ENCODE assay signal across 8 cellular contexts in genomic region chr13:92175330-92175729, GRCh38.
DNase-seq lines count a peak whose midpoint lies in the region; ATAC-seq lines count a peak whose summit lies in the region.

No MANE protein-coding gene starts in this region.

- H3K4me3 Mint-ChIP-seq in activated CD4-positive, alpha-beta T cell treated with anti-CD3 and anti-CD28 coated beads for 36 hours, result no peak overlapping the region

- POLR2A ChIA-PET in activated CD4-positive, alpha-beta T cell treated with anti-CD3 and anti-CD28 coated beads for 36 hours (lab: Charles Lee), result no interaction called here

- H3K27me3 Mint-ChIP-seq in activated CD4-positive, alpha-beta T cell treated with anti-CD3 and anti-CD28 coated beads for 36 hours, result no peaks in the 10 kb centered on the region

- no peak overlapping the region for H3K27ac Mint-ChIP-seq in activated CD4-positive, alpha-beta T cell treated with anti-CD3 and anti-CD28 coated beads for 36 hours
- no peak overlapping the region for H3K27ac Mint-ChIP-seq in activated naive CD4-positive, alpha-beta T cell treated with anti-CD3 and anti-CD28 coated beads, Interleukin-2, amount 50 U/mL, for 72 hours

- H3K4me1 Mint-ChIP-seq in activated CD4-positive, alpha-beta T cell treated with anti-CD3 and anti-CD28 coated beads for 36 hours, result no peaks in the 10 kb centered on the region

- DNase-seq in activated CD4-positive, alpha-beta T cell treated with anti-CD3 and anti-CD28 coated beads for 36 hours, result peak; percentile 12
- no peak for DNase-seq in activated CD4-positive, alpha-beta T cell treated with anti-CD3 and anti-CD28 coated beads, Interleukin-2, amount 50 U/mL, for 4 hours
- peak; percentile 7 for DNase-seq in LoVo (ENCODE audit: low spot score)
- peak; percentile 43 for DNase-seq in SK-N-DZ (ENCODE audit: low spot score)
- peak; percentile 31 for DNase-seq in hepatic stellate cell (ENCODE audit: low spot score)
- DNase-seq in activated naive CD4-positive, alpha-beta T cell treated with anti-CD3 and anti-CD28 coated beads, Interleukin-2, amount 50 U/mL, for 72 hours (ENCODE audit: low spot score in 2 of 2), result no peak
- no peak for DNase-seq in activated CD8-positive, alpha-beta memory T cell treated with anti-CD3 and anti-CD28 coated beads for 24 hours

- H3K9me3 Mint-ChIP-seq in activated CD4-positive, alpha-beta T cell treated with anti-CD3 and anti-CD28 coated beads for 36 hours (ENCODE audit: low read depth), result no peaks in the 10 kb centered on the region
- H3K9me3 Mint-ChIP-seq in activated naive CD4-positive, alpha-beta T cell treated with anti-CD3 and anti-CD28 coated beads, Interleukin-2, amount 50 U/mL, for 72 hours, result peaks cover 0 to 3% of the 10 kb centered on the region in 2 donors

- no peak for ATAC-seq in activated CD4-positive, alpha-beta T cell treated with anti-CD3 and anti-CD28 coated beads for 36 hours
- ATAC-seq in HG03108 (IDR thresholded peaks at IDR 0.05; ENCODE audit: unreplicated experiment), result no peak
- no peak for ATAC-seq in activated naive CD4-positive, alpha-beta T cell treated with anti-CD3 and anti-CD28 coated beads, Interleukin-2, amount 50 U/mL, for 72 hours

- intact Hi-C loops in activated CD4-positive, alpha-beta T cell treated with anti-CD3 and anti-CD28 coated beads for 36 hours (cut with DNase I, micrococcal nuclease), result no loop called here

- CTCF ChIA-PET in activated CD4-positive, alpha-beta T cell treated with anti-CD3 and anti-CD28 coated beads for 36 hours (lab: Charles Lee), result no interaction called here

- H3K36me3 Mint-ChIP-seq in activated CD4-positive, alpha-beta T cell treated with anti-CD3 and anti-CD28 coated beads for 36 hours (ENCODE audit: low read depth), result no peaks in the 10 kb centered on the region
- no peaks in the 10 kb centered on the region for H3K36me3 Mint-ChIP-seq in activated naive CD4-positive, alpha-beta T cell treated with anti-CD3 and anti-CD28 coated beads, Interleukin-2, amount 50 U/mL, for 72 hours

Comparison
In these comparisons a context has a peak if more than half of its experiments do, and no peak if none do; other contexts are left out.
1. DNase-seq: peak in activated CD4-positive, alpha-beta T cell treated with anti-CD3 and anti-CD28 coated beads for 36 hours (single experiment), LoVo (single experiment), SK-N-DZ (single experiment) and hepatic stellate cell (single experiment); none in activated CD4-positive, alpha-beta T cell treated with anti-CD3 and anti-CD28 coated beads, Interleukin-2, amount 50 U/mL, for 4 hours (0 of 2), activated naive CD4-positive, alpha-beta T cell treated with anti-CD3 and anti-CD28 coated beads, Interleukin-2, amount 50 U/mL, for 72 hours (0 of 2) and activated CD8-positive, alpha-beta memory T cell treated with anti-CD3 and anti-CD28 coated beads for 24 hours (single experiment).